Comparison of ENCODE assay signal across 14 cellular contexts in the genomic region with DNA sequence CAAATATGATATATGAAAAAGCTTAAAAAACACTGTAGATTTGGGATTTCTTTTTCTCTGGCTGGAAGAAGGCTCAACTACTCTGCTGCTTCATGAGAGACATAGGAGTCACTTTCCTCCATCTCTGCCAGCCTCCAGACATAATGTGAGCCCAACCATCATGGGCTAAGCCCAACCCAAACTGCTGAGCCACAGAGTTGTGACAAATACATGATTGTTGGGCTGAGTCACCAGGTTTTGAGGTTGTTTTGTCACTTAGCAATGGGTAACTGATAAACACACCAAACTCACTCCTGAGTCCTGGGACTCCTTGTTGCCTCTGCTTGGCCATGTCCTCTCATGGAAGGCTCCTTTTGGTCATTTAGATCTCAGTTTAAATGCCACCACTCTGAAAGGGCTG.
DNase-seq lines count a peak whose midpoint lies in the region; ATAC-seq and TF ChIP-seq lines count a peak whose summit lies in the region.
"Had no signal": no experiment of that assay in that cellular context is flagged by ENCODE, and none has a peak within 500 bp of the region (broad histone marks: within the 10 kb centered on the region; RNA-seq: fewer than 3 reads in every experiment).

No MANE protein-coding gene starts in this region.

- intact Hi-C loops in gastrocnemius medialis (cut with DNase I; ENCODE audit: low total_unique reads) = no loop called here

- CTCF ChIA-PET in SK-N-SH (lab: Yijun Ruan, JAX) = no interaction called here

- in situ Hi-C loops in gastrocnemius medialis (cut with MboI; ENCODE audit: low sequenced_read_pairs in 4 of 4) = no loop called here

- no peak for DNase-seq in SK-N-SH
- DNase-seq in SW480 (ENCODE audit: low spot score) = peak; percentile 30
- DNase-seq in foreskin keratinocyte = peak; percentile 68 to 81
- no peak for DNase-seq in stimulated activated effector memory CD8-positive, alpha-beta T cell treated with anti-CD3 and anti-CD28 coated beads, Interleukin-12 subunit alpha, Interleukin-12 subunit beta, amount 100 ng/mL, for 72 hours (ENCODE audit: low spot score in 2 of 2)
- no peak for DNase-seq in anterior cingulate cortex (lab: John Stamatoyannopoulos, UW)
- no peak for DNase-seq in H7
- DNase-seq in gastrocnemius medialis = no peak
- DNase-seq: activated CD8-positive, alpha-beta T cell treated with anti-CD3 and anti-CD28 coated beads, Interleukin-2, amount 10 ng/mL, durations not matched to agents 7 days and 5 days; NCI-H1417 treated with DMSO at 0.1 percent for 48 hours; nucleus accumbens; SHP77 treated with DMSO at 0.1 percent for 48 hours had no signal

- no peaks in the 10 kb centered on the region for H3F3A ChIP-seq in SK-N-SH (replicated peaks; ENCODE audit: insufficient read depth)

- H3K4me1 ChIP-seq in SK-N-SH (ENCODE audit: control insufficient read depth in 1 of 2, insufficient read depth in 2 of 2, low read depth in 1 of 2, low read length in 1 of 2) = no peaks in the 10 kb centered on the region
- no peaks in the 10 kb centered on the region for H3K4me1 ChIP-seq in foreskin keratinocyte
- no peaks in the 10 kb centered on the region for H3K4me1 ChIP-seq in gastrocnemius medialis

- H4K20me1 ChIP-seq in SK-N-SH (ENCODE audit: insufficient read depth) = no peaks in the 10 kb centered on the region

- no peak for TF ChIP-seq EP300 in SK-N-SH (IDR thresholded peaks at IDR 0.05; ENCODE audit: borderline replicate concordance in 1 of 2, low read depth in 1 of 2, low read length in 1 of 2)

- no peak for TF ChIP-seq CTCF in SK-N-SH (IDR thresholded peaks at IDR 0.05)
- TF ChIP-seq CTCF in foreskin keratinocyte (conservative IDR thresholded peaks at IDR 0.05) = no peak
- no peak for TF ChIP-seq CTCF in gastrocnemius medialis (IDR thresholded peaks at IDR 0.05 in 4 of 5, conservative IDR thresholded peaks at IDR 0.05 in 1 of 5)

- H3K27ac Mint-ChIP-seq in stimulated activated effector memory CD8-positive, alpha-beta T cell treated with anti-CD3 and anti-CD28 coated beads, Interleukin-12 subunit alpha, Interleukin-12 subunit beta, amount 100 ng/mL, for 72 hours = no peak overlapping the region
- H3K27ac Mint-ChIP-seq: activated CD8-positive, alpha-beta T cell treated with anti-CD3 and anti-CD28 coated beads, Interleukin-2, amount 10 ng/mL, durations not matched to agents 7 days and 5 days; B cell had no signal

- TF ChIP-seq RAD21 in SK-N-SH (IDR thresholded peaks at IDR 0.05; ENCODE audit: low read length) = no peak

- H3K9ac ChIP-seq in SK-N-SH = no peak overlapping the region

- ATAC-seq in SK-N-SH treated with all-trans-retinoic acid at 6 μM for 48 hours = peak; percentile 79
- ATAC-seq in foreskin keratinocyte = peak; percentile 92
- peak; percentile 33 for ATAC-seq in stimulated activated effector memory CD8-positive, alpha-beta T cell treated with anti-CD3 and anti-CD28 coated beads, Interleukin-12 subunit alpha, Interleukin-12 subunit beta, amount 100 ng/mL, for 72 hours
- no peak for ATAC-seq in gastrocnemius medialis
- ATAC-seq: activated CD8-positive, alpha-beta T cell treated with anti-CD3 and anti-CD28 coated beads, Interleukin-2, amount 10 ng/mL, durations not matched to agents 7 days and 5 days had no signal

- no peaks in the 10 kb centered on the region for H3K79me2 ChIP-seq in SK-N-SH (ENCODE audit: insufficient read depth)

- H3K4me1 Mint-ChIP-seq in stimulated activated effector memory CD8-positive, alpha-beta T cell treated with anti-CD3 and anti-CD28 coated beads, Interleukin-12 subunit alpha, Interleukin-12 subunit beta, amount 100 ng/mL, for 72 hours = no peaks in the 10 kb centered on the region
- H3K4me1 Mint-ChIP-seq: B cell had no signal

- H3K9me3 ChIP-seq in SK-N-SH = no peaks in the 10 kb centered on the region
- no peaks in the 10 kb centered on the region for H3K9me3 ChIP-seq in gastrocnemius medialis

- no peak for TF ChIP-seq POLR2A in gastrocnemius medialis (IDR thresholded peaks at IDR 0.05)

- H3K4me2 ChIP-seq in SK-N-SH = no peak overlapping the region

- POLR2A ChIA-PET in SK-N-SH (lab: Yijun Ruan, JAX) = interaction anchor here (0.6 kb wide), 1 partner anchor 13 kb away, joined by 3 read pairs; no protein-coding TSS in a partner anchor

- H3K4me3 ChIP-seq in SK-N-SH (ENCODE audit: low read depth in 2 of 2, low read length in 1 of 2) = no peak overlapping the region
- no peak overlapping the region for H3K4me3 ChIP-seq in H7 (ENCODE audit: insufficient read depth, low read depth, low read length)
- H3K4me3 ChIP-seq in gastrocnemius medialis = no peak overlapping the region
- H3K4me3 ChIP-seq: cardiac muscle cell had no signal

- H3K36me3 Mint-ChIP-seq in stimulated activated effector memory CD8-positive, alpha-beta T cell treated with anti-CD3 and anti-CD28 coated beads, Interleukin-12 subunit alpha, Interleukin-12 subunit beta, amount 100 ng/mL, for 72 hours = no peaks in the 10 kb centered on the region

- H3K27me3 ChIP-seq in SK-N-SH (ENCODE audit: insufficient read depth) (no peaks in the 10 kb centered on the region), foreskin keratinocyte (no peaks in the 10 kb centered on the region), H7 (ENCODE audit: control insufficient read depth, insufficient read depth, low read length) (no peaks in the 10 kb centered on the region), gastrocnemius medialis (no peaks in the 10 kb centered on the region)
- H3K27me3 ChIP-seq: cardiac muscle cell had no signal

- H3K36me3 ChIP-seq in SK-N-SH (replicated peaks in 1 of 2; ENCODE audit: control insufficient read depth in 1 of 2, insufficient read depth in 2 of 2, low read length in 1 of 2) (no peaks in the 10 kb centered on the region), H7 (replicated peaks; ENCODE audit: control insufficient read depth, insufficient read depth, low read length) (no peaks in the 10 kb centered on the region), gastrocnemius medialis (no peaks in the 10 kb centered on the region)
- H3K36me3 ChIP-seq: cardiac muscle cell had no signal

- no peak overlapping the region for H2AFZ ChIP-seq in SK-N-SH (ENCODE audit: low read depth)

- no peak overlapping the region for H3K4me3 Mint-ChIP-seq in stimulated activated effector memory CD8-positive, alpha-beta T cell treated with anti-CD3 and anti-CD28 coated beads, Interleukin-12 subunit alpha, Interleukin-12 subunit beta, amount 100 ng/mL, for 72 hours
- H3K4me3 Mint-ChIP-seq: activated CD8-positive, alpha-beta T cell treated with anti-CD3 and anti-CD28 coated beads, Interleukin-2, amount 10 ng/mL, durations not matched to agents 7 days and 5 days; B cell had no signal

- H3K9me2 ChIP-seq in SK-N-SH = no peaks in the 10 kb centered on the region

- H3K27ac ChIP-seq in SK-N-SH (ENCODE audit: low read depth in 2 of 2, low read length in 1 of 2) = peak overlapping the region in 1 of 2 experiments; percentile 33; a peak in 1 of 4 replicates
- no peak overlapping the region for H3K27ac ChIP-seq in foreskin keratinocyte
- H3K27ac ChIP-seq in gastrocnemius medialis = no peak overlapping the region
- H3K27ac ChIP-seq: cardiac muscle cell had no signal

- H3K9me3 Mint-ChIP-seq in stimulated activated effector memory CD8-positive, alpha-beta T cell treated with anti-CD3 and anti-CD28 coated beads, Interleukin-12 subunit alpha, Interleukin-12 subunit beta, amount 100 ng/mL, for 72 hours = peaks cover 16% of the 10 kb centered on the region

TF ChIP-seq in SK-N-SH treated with all-trans-retinoic acid at 6 μM for 48 hours, 23 proteins besides CTCF, POLR2A, EP300 and RAD21:
- no peak for TF ChIP-seq ZNF70 (CRISPR knock-in tag; IDR thresholded peaks at IDR 0.05)

TF ChIP-seq in SK-N-SH, 30 proteins besides CTCF, POLR2A, EP300 and RAD21:
- TF ChIP-seq RFX5 (IDR thresholded peaks at IDR 0.05; ENCODE audit: low read length) (no peak), FOXJ3 (CRISPR knock-in tag; IDR thresholded peaks at IDR 0.05) (no peak), GATA2 (CRISPR knock-in tag; IDR thresholded peaks at IDR 0.05) (no peak)
TF ChIP-seq in SK-N-SH: peak in this region for 0.

Comparison
In these comparisons a context has a peak if more than half of its experiments do, and no peak if none do; other contexts are left out.
1. ATAC-seq: peak in SK-N-SH treated with all-trans-retinoic acid at 6 μM for 48 hours (single experiment), foreskin keratinocyte (single experiment) and stimulated activated effector memory CD8-positive, alpha-beta T cell treated with anti-CD3 and anti-CD28 coated beads, Interleukin-12 subunit alpha, Interleukin-12 subunit beta, amount 100 ng/mL, for 72 hours (single experiment); none in gastrocnemius medialis (0 of 2).
2. DNase-seq: peak in SW480 (single experiment) and foreskin keratinocyte (2 of 2); none in SK-N-SH (single experiment), stimulated activated effector memory CD8-positive, alpha-beta T cell treated with anti-CD3 and anti-CD28 coated beads, Interleukin-12 subunit alpha, Interleukin-12 subunit beta, amount 100 ng/mL, for 72 hours (0 of 2), anterior cingulate cortex (0 of 58), H7 (single experiment) and gastrocnemius medialis (0 of 2).